ENCODE assay signal across 7 cellular contexts in genomic region chr10:62818426-62819011, GRCh38. TPM values are rescaled to one million over a fixed set of nuclear protein-coding genes. Genes with fewer than 3 reads are reported as not detected.
A peak's percentile ranks its signal among the peaks of the same experiment; 100 is the strongest.
DNase-seq lines count a peak whose midpoint lies in the region; ATAC-seq and TF ChIP-seq lines count a peak whose summit lies in the region.

No MANE protein-coding gene starts in this region.

- H3K4me1 ChIP-seq in HEK293 (ENCODE audit: control insufficient read depth, insufficient read depth, low read length) = no peaks in the 10 kb centered on the region; the same call in 1 of the 2 replicates
- peaks cover 0 to 52% (median 28%) of the 10 kb centered on the region in 4 donors for H3K4me1 ChIP-seq in tibial nerve

- H3K4me1 Mint-ChIP-seq in activated CD4-positive, alpha-beta T cell treated with anti-CD3 and anti-CD28 coated beads, Interleukin-2, amount 10 ng/mL, durations not matched to agents 7 days and 5 days = peaks cover 42% of the 10 kb centered on the region
- H3K4me1 Mint-ChIP-seq in endothelial cell (ENCODE audit: unreplicated experiment) (peaks cover 20% of the 10 kb centered on the region), nephron (peaks cover 24% of the 10 kb centered on the region)

- H3K27me3 ChIP-seq in tibial nerve = peaks cover 0 to 28% of the 10 kb centered on the region in 2 donors

- POLR2A ChIA-PET in HEK293 (lab: Yijun Ruan, JAX) = interaction anchor here (0.5 to 4.8 kb wide), 3 partner anchors 14 to 687 kb away, joined by 4 to 50 read pairs (median 11); partner anchors contain the start of genes ADO and NRBF2
- POLR2A ChIA-PET in activated CD4-positive, alpha-beta T cell treated with anti-CD3 and anti-CD28 coated beads, Interleukin-2, amount 10 ng/mL, durations not matched to agents 7 days and 5 days (lab: Charles Lee) = interaction anchor here (1.4 kb wide), 1 partner anchor 181 kb away, joined by 4 read pairs; no protein-coding TSS in a partner anchor

- TF ChIP-seq POLR2A in tibial nerve (IDR thresholded peaks at IDR 0.05) = no peak

- H3K36me3 ChIP-seq in HEK293 (ENCODE audit: control insufficient read depth in 2 of 2, insufficient read depth in 1 of 2, low read length in 2 of 2) (no peaks in the 10 kb centered on the region), tibial nerve (peaks cover 0 to 5% (median 0%) of the 10 kb centered on the region in 3 donors)

- no peak overlapping the region for H3K27ac Mint-ChIP-seq in activated CD4-positive, alpha-beta T cell treated with anti-CD3 and anti-CD28 coated beads, Interleukin-2, amount 10 ng/mL, durations not matched to agents 7 days and 5 days
- H3K27ac Mint-ChIP-seq in endothelial cell (ENCODE audit: unreplicated experiment) (no peak overlapping the region), nephron (no peak overlapping the region)

- H3K36me3 Mint-ChIP-seq in activated CD4-positive, alpha-beta T cell treated with anti-CD3 and anti-CD28 coated beads, Interleukin-2, amount 10 ng/mL, durations not matched to agents 7 days and 5 days (ENCODE audit: low read depth) = no peaks in the 10 kb centered on the region
- peaks cover 7% of the 10 kb centered on the region for H3K36me3 Mint-ChIP-seq in endothelial cell (ENCODE audit: low read depth, unreplicated experiment)
- H3K36me3 Mint-ChIP-seq in nephron (ENCODE audit: low read depth) = no peaks in the 10 kb centered on the region

- H3K27me3 Mint-ChIP-seq in activated CD4-positive, alpha-beta T cell treated with anti-CD3 and anti-CD28 coated beads, Interleukin-2, amount 10 ng/mL, durations not matched to agents 7 days and 5 days = peaks cover 62% of the 10 kb centered on the region
- H3K27me3 Mint-ChIP-seq in endothelial cell (ENCODE audit: unreplicated experiment) (peaks cover 43% of the 10 kb centered on the region), nephron (ENCODE audit: low read depth) (peaks cover 68% of the 10 kb centered on the region)

- CTCF ChIA-PET in HEK293 (lab: Yijun Ruan, JAX) = interaction anchor here (0.6 to 4.1 kb wide), 14 partner anchors 10 to 320 kb away, joined by 3 to 25 read pairs (median 3); partner anchors contain the start of gene ADO
- CTCF ChIA-PET in activated CD4-positive, alpha-beta T cell treated with anti-CD3 and anti-CD28 coated beads, Interleukin-2, amount 10 ng/mL, durations not matched to agents 7 days and 5 days (lab: Charles Lee) = interaction anchor here (0.7 to 6.2 kb wide), 22 partner anchors 9 to 811 kb away, joined by 3 to 79 read pairs (median 5); partner anchors contain the start of genes ADO and NRBF2

- no peaks in the 10 kb centered on the region for H3K9me3 ChIP-seq in HEK293 (ENCODE audit: control insufficient read depth, insufficient read depth, low read depth, low read length)
- H3K9me3 ChIP-seq in tibial nerve = no peaks in the 10 kb centered on the region

- DNase-seq in activated CD4-positive, alpha-beta T cell treated with anti-CD3 and anti-CD28 coated beads, Interleukin-2, amount 10 ng/mL, durations not matched to agents 7 days and 5 days = peak; percentile 25
- DNase-seq in endothelial cell (ENCODE audit: low spot score) = peak; percentile 68
- no peak for DNase-seq in tibial nerve (ENCODE audit: low spot score in 2 of 2)
- DNase-seq in SHP77 treated with DMSO at 0.1 percent for 48 hours (lab: John Stamatoyannopoulos, UW) = no peak

- TF ChIP-seq EP300 in tibial nerve (IDR thresholded peaks at IDR 0.05) = no peak

- H3K4me3 Mint-ChIP-seq in activated CD4-positive, alpha-beta T cell treated with anti-CD3 and anti-CD28 coated beads, Interleukin-2, amount 10 ng/mL, durations not matched to agents 7 days and 5 days = peak overlapping the region; percentile 92
- H3K4me3 Mint-ChIP-seq in endothelial cell (ENCODE audit: unreplicated experiment) (no peak overlapping the region), nephron (peak overlapping the region; percentile 83 to 97 (median 84))

- H3K9me3 Mint-ChIP-seq in activated CD4-positive, alpha-beta T cell treated with anti-CD3 and anti-CD28 coated beads, Interleukin-2, amount 10 ng/mL, durations not matched to agents 7 days and 5 days = no peaks in the 10 kb centered on the region
- no peaks in the 10 kb centered on the region for H3K9me3 Mint-ChIP-seq in endothelial cell (ENCODE audit: unreplicated experiment)
- H3K9me3 Mint-ChIP-seq in nephron = no peaks in the 10 kb centered on the region

- peak overlapping the region; percentile 15 for H3K4me3 ChIP-seq in HEK293 (ENCODE audit: low read depth, low read length)
- peak overlapping the region; percentile 79 to 96 (median 86) for H3K4me3 ChIP-seq in tibial nerve

- WGBS in tibial nerve, 2 donors = 4 to 5% methylated on average over 27 to 56 of the region's 65 CpGs

- ATAC-seq in GM21367 (IDR thresholded peaks at IDR 0.05; ENCODE audit: unreplicated experiment) = no peak

- TF ChIP-seq CTCF in HEK293 (tag by site-specific recombination; IDR thresholded peaks at IDR 0.05) (no peak), endothelial cell (IDR thresholded peaks at IDR 0.05; ENCODE audit: unreplicated experiment) (no peak), nephron (IDR thresholded peaks at IDR 0.05; ENCODE audit: unreplicated experiment in 3 of 3) (no peak), tibial nerve (IDR thresholded peaks at IDR 0.05) (peak in 4 of 5 experiments; percentile 18 to 54 (median 32))

- H3K27ac ChIP-seq in HEK293 (ENCODE audit: extremely low read depth, low read depth, low read length) (no peak overlapping the region), tibial nerve (peak overlapping the region in 3 of 4 donors; percentile 28 to 94 (median 90))

TF ChIP-seq in HEK293, 187 proteins besides CTCF, POLR2A, EP300 and RAD21:
- TF ChIP-seq GLI2 (tag by site-specific recombination; IDR thresholded peaks at IDR 0.05; ENCODE audit: borderline replicate concordance, low read depth) = no peak
- TF ChIP-seq ZNF114 (tag by site-specific recombination; IDR thresholded peaks at IDR 0.05) = no peak
- 0 out of 2 replicates have a peak, but pooled peaks have one; percentile 14 for TF ChIP-seq ZNF449 (tag by site-specific recombination; IDR thresholded peaks at IDR 0.05)
- TF ChIP-seq ZNF544 (tag by site-specific recombination; IDR thresholded peaks at IDR 0.05) = no peak
- TF ChIP-seq ZNF2 (tag by site-specific recombination; IDR thresholded peaks at IDR 0.05) = 0 out of 2 replicates have a peak, but pooled peaks have one; percentile 14
- no peak for TF ChIP-seq KLF10 (tag by site-specific recombination; IDR thresholded peaks at IDR 0.05)
- TF ChIP-seq ZNF621 (tag by site-specific recombination; IDR thresholded peaks at IDR 0.05) = no peak
- TF ChIP-seq, protein P1, sequence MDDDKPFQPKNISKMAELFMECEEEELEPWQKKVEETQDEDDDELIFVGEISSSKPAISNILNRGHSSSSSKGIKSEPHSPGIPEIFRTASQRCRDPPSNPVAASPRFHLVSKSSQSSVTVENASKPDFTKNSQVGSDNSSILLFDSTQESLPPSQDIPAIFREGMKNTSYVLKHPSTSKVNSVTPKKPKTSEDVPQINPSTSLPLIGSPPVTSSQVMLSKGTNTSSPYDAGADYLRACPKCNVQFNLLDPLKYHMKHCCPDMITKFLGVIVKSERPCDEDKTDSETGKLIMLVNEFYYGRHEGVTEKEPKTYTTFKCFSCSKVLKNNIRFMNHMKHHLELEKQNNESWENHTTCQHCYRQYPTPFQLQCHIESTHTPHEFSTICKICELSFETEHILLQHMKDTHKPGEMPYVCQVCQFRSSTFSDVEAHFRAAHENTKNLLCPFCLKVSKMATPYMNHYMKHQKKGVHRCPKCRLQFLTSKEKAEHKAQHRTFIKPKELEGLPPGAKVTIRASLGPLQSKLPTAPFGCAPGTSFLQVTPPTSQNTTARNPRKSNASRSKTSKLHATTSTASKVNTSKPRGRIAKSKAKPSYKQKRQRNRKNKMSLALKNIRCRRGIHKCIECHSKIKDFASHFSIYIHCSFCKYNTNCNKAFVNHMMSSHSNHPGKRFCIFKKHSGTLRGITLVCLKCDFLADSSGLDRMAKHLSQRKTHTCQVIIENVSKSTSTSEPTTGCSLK (tag by site-specific recombination; IDR thresholded peaks at IDR 0.05) = no peak
- 0 out of 2 replicates have a peak, but pooled peaks have one; percentile 49 for TF ChIP-seq ZFHX2 (tag by site-specific recombination; conservative IDR thresholded peaks at IDR 0.05)
- peak; percentile 44 for TF ChIP-seq ZNF335 (tag by site-specific recombination; conservative IDR thresholded peaks at IDR 0.05)
- no peak for TF ChIP-seq BCL11B (tag by site-specific recombination; IDR thresholded peaks at IDR 0.05; ENCODE audit: low read depth)
- TF ChIP-seq SETDB1 (IDR thresholded peaks at IDR 0.05; ENCODE audit: insufficient read length, low read length) = peak; percentile 49
- no peak for TF ChIP-seq ZFP41 (tag by site-specific recombination; IDR thresholded peaks at IDR 0.05; ENCODE audit: borderline replicate concordance)
- TF ChIP-seq ZNF175 (tag by site-specific recombination; IDR thresholded peaks at IDR 0.05) = no peak

RNA-seq across cellular contexts. Expression of gene EGR2, which starts 2.4 kb away (rescaled TPM):
- under 1 TPM; 0.67 to 0.92 TPM for total RNA-seq in activated CD4-positive, alpha-beta T cell treated with anti-CD3 and anti-CD28 coated beads, Interleukin-2, amount 10 ng/mL, durations not matched to agents 7 days and 5 days
- total RNA-seq in endothelial cell (ENCODE audit: unreplicated experiment) (1.2 TPM), tibial nerve (10 to 100 TPM; 19.4 to 35.4 (median 27.7) TPM)

RNA-seq across cellular contexts. Expression of gene ADO, which starts 14.0 kb away (rescaled TPM):
- 10 to 100 TPM; 18.2 to 19.7 TPM for total RNA-seq in activated CD4-positive, alpha-beta T cell treated with anti-CD3 and anti-CD28 coated beads, Interleukin-2, amount 10 ng/mL, durations not matched to agents 7 days and 5 days
- total RNA-seq in endothelial cell (ENCODE audit: unreplicated experiment) (25.7 TPM), tibial nerve (10 to 100 TPM; 36.9 to 73.9 (median 48.1) TPM)

Comparison
In these comparisons a context has a peak if more than half of its experiments do, and no peak if none do; other contexts are left out.
1. CTCF ChIP-seq: peak in tibial nerve (4 of 5); none in HEK293 (single experiment), endothelial cell (single experiment) and nephron (0 of 3).
2. DNase-seq: peak in activated CD4-positive, alpha-beta T cell treated with anti-CD3 and anti-CD28 coated beads, Interleukin-2, amount 10 ng/mL, durations not matched to agents 7 days and 5 days (single experiment) and endothelial cell (single experiment); none in tibial nerve (0 of 2) and SHP77 treated with DMSO at 0.1 percent for 48 hours (single experiment).